In genomic region chr1:77759090-77760028, GRCh38 we compare ENCODE assay signal across 1 cellular context.
TF ChIP-seq lines count a peak whose summit lies in the region.

Gene USP33 (minus strand): TSS chr1:77759852. CDS start chr1:77741697, 18,155 bp downstream.

TF ChIP-seq in K562, 482 proteins besides CTCF, POLR2A, EP300 and RAD21 (continued from another document):
- TF ChIP-seq TOE1 (IDR thresholded peaks at IDR 0.05; ENCODE audit: borderline replicate concordance) (peak; percentile 29; the same call in 1 of the 2 replicates), TOE1 (CRISPR knock-in tag; IDR thresholded peaks at IDR 0.05; ENCODE audit: borderline replicate concordance, low read depth) (0 out of 2 replicates have a peak, but pooled peaks have one; percentile 40), TARDBP (IDR thresholded peaks at IDR 0.05) (no peak), GTF3C2 (IDR thresholded peaks at IDR 0.05; ENCODE audit: borderline replicate concordance, extremely low read depth, insufficient read length) (no peak), MITF (IDR thresholded peaks at IDR 0.05) (no peak), SMAD1 (IDR thresholded peaks at IDR 0.05; ENCODE audit: low read depth, low read length, partially characterized antibody) (peak; percentile 16), ASH1L (IDR thresholded peaks at IDR 0.05; ENCODE audit: borderline replicate concordance, low read depth, partially characterized antibody) (no peak), CBFA2T3 (IDR thresholded peaks at IDR 0.05) (peak; percentile 15; the same call in 1 of the 2 replicates), KAT7 (CRISPR knock-in tag; IDR thresholded peaks at IDR 0.05; ENCODE audit: borderline replicate concordance) (peak; percentile 87), NONO (IDR thresholded peaks at IDR 0.05; ENCODE audit: low read depth in 2 of 2, low read length in 1 of 2) (peak; percentile 17 to 50; a peak in 1 of 4 replicates), TEAD2 (tag; IDR thresholded peaks at IDR 0.05) (no peak), ZNF263 (CRISPR knock-in tag; IDR thresholded peaks at IDR 0.05; ENCODE audit: borderline replicate concordance) (no peak), ZNF232 (CRISPR knock-in tag; IDR thresholded peaks at IDR 0.05) (0 out of 2 replicates have a peak, but pooled peaks have one; percentile 26), ZBTB2 (IDR thresholded peaks at IDR 0.05) (no peak), TRIM28 (IDR thresholded peaks at IDR 0.05) (no peak), KDM4B (IDR thresholded peaks at IDR 0.05; ENCODE audit: borderline replicate concordance in 2 of 2, low read depth in 1 of 2) (no peak), DMBX1 (CRISPR knock-in tag; IDR thresholded peaks at IDR 0.05; ENCODE audit: borderline replicate concordance) (no peak), OTX1 (CRISPR knock-in tag; IDR thresholded peaks at IDR 0.05) (no peak), FIP1L1 (IDR thresholded peaks at IDR 0.05; ENCODE audit: low read depth, low read length, poor library complexity, severe bottlenecking) (peak; percentile 73), HOMEZ (CRISPR knock-in tag; IDR thresholded peaks at IDR 0.05) (no peak), NEUROD1 (IDR thresholded peaks at IDR 0.05; ENCODE audit: borderline replicate concordance, low read depth, low read length, partially characterized antibody) (no peak), ZNF830 (CRISPR knock-in tag; IDR thresholded peaks at IDR 0.05) (no peak), JUN (IDR thresholded peaks at IDR 0.05; ENCODE audit: borderline replicate concordance, low read depth, low read length) (no peak), JUN (CRISPR knock-in tag; IDR thresholded peaks at IDR 0.05; ENCODE audit: borderline replicate concordance) (no peak), MTA1 (IDR thresholded peaks at IDR 0.05; ENCODE audit: borderline replicate concordance) (no peak), TCFL5 (CRISPR knock-in tag; conservative IDR thresholded peaks at IDR 0.05) (no peak)
- TF ChIP-seq, protein P1, sequence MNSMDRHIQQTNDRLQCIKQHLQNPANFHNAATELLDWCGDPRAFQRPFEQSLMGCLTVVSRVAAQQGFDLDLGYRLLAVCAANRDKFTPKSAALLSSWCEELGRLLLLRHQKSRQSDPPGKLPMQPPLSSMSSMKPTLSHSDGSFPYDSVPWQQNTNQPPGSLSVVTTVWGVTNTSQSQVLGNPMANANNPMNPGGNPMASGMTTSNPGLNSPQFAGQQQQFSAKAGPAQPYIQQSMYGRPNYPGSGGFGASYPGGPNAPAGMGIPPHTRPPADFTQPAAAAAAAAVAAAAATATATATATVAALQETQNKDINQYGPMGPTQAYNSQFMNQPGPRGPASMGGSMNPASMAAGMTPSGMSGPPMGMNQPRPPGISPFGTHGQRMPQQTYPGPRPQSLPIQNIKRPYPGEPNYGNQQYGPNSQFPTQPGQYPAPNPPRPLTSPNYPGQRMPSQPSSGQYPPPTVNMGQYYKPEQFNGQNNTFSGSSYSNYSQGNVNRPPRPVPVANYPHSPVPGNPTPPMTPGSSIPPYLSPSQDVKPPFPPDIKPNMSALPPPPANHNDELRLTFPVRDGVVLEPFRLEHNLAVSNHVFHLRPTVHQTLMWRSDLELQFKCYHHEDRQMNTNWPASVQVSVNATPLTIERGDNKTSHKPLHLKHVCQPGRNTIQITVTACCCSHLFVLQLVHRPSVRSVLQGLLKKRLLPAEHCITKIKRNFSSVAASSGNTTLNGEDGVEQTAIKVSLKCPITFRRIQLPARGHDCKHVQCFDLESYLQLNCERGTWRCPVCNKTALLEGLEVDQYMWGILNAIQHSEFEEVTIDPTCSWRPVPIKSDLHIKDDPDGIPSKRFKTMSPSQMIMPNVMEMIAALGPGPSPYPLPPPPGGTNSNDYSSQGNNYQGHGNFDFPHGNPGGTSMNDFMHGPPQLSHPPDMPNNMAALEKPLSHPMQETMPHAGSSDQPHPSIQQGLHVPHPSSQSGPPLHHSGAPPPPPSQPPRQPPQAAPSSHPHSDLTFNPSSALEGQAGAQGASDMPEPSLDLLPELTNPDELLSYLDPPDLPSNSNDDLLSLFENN (IDR thresholded peaks at IDR 0.05; ENCODE audit: low read depth in 2 of 2, low read length in 2 of 2) = 0 out of 4 replicates have a peak, but pooled peaks of 1 of the 2 experiments have one; percentile 45
- TF ChIP-seq, protein P2, sequence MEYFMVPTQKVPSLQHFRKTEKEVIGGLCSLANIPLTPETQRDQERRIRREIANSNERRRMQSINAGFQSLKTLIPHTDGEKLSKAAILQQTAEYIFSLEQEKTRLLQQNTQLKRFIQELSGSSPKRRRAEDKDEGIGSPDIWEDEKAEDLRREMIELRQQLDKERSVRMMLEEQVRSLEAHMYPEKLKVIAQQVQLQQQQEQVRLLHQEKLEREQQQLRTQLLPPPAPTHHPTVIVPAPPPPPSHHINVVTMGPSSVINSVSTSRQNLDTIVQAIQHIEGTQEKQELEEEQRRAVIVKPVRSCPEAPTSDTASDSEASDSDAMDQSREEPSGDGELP (CRISPR knock-in tag; IDR thresholded peaks at IDR 0.05; ENCODE audit: borderline replicate concordance) = peak; percentile 67; the same call in 1 of the 2 replicates
- TF ChIP-seq, protein P3, sequence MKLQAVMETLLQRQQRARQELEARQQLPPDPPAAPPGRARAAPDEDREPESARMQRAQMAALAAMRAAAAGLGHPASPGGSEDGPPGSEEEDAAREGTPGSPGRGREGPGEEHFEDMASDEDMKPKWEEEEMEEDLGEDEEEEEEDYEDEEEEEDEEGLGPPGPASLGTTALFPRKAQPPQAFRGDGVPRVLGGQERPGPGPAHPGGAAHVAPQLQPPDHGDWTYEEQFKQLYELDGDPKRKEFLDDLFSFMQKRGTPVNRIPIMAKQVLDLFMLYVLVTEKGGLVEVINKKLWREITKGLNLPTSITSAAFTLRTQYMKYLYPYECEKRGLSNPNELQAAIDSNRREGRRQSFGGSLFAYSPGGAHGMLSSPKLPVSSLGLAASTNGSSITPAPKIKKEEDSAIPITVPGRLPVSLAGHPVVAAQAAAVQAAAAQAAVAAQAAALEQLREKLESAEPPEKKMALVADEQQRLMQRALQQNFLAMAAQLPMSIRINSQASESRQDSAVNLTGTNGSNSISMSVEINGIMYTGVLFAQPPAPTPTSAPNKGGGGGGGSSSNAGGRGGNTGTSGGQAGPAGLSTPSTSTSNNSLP (IDR thresholded peaks at IDR 0.05; ENCODE audit: borderline replicate concordance, low read depth, low read length) = no peak
TF ChIP-seq in K562: peak in this region for 114.
